8 cellular contexts compared by ENCODE assay signal in genomic region chr15:92819312-92820232, GRCh38.
DNase-seq lines count a peak whose midpoint lies in the region; ATAC-seq, FAIRE-seq and TF ChIP-seq lines count a peak whose summit lies in the region.

No MANE protein-coding gene starts in this region.

- no peaks in the 10 kb centered on the region for H3K9me3 Mint-ChIP-seq in activated CD4-positive, alpha-beta T cell treated with anti-CD3 and anti-CD28 coated beads for 36 hours (ENCODE audit: low read depth)
- no peaks in the 10 kb centered on the region for H3K9me3 Mint-ChIP-seq in type B pancreatic cell

- H3K4me3 ChIP-seq in mesenchymal stem cell (ENCODE audit: insufficient read depth in 1 of 2, low read depth in 1 of 2, low read length in 2 of 2) = peak overlapping the region in 1 of 2 experiments; percentile 78

- no peaks in the 10 kb centered on the region for H3K36me3 ChIP-seq in mesenchymal stem cell (ENCODE audit: control insufficient read depth in 1 of 2, insufficient read depth in 2 of 2, low read depth in 1 of 2, low read length in 2 of 2)

- peak overlapping the region in 1 of 2 experiments; percentile 92 for H3K18ac ChIP-seq in mesenchymal stem cell (ENCODE audit: low read depth in 1 of 2, low read length in 2 of 2)

- H2AFZ ChIP-seq in mesenchymal stem cell (ENCODE audit: low read depth, low read length) = peak overlapping the region; percentile 91

- peak overlapping the region; percentile 97 for H4K8ac ChIP-seq in mesenchymal stem cell (ENCODE audit: low read length)

- H3K36me3 Mint-ChIP-seq in activated CD4-positive, alpha-beta T cell treated with anti-CD3 and anti-CD28 coated beads for 36 hours (ENCODE audit: low read depth) = no peaks in the 10 kb centered on the region
- H3K36me3 Mint-ChIP-seq in type B pancreatic cell = peaks cover 4% of the 10 kb centered on the region

- no peaks in the 10 kb centered on the region for H3K27me3 ChIP-seq in mesenchymal stem cell (ENCODE audit: control insufficient read depth in 1 of 2, insufficient read depth in 1 of 2, low read length in 2 of 2)

- peak overlapping the region; percentile 82 for H3K4me3 Mint-ChIP-seq in activated CD4-positive, alpha-beta T cell treated with anti-CD3 and anti-CD28 coated beads for 36 hours
- peak overlapping the region; percentile 90 for H3K4me3 Mint-ChIP-seq in type B pancreatic cell

- no peak for TF ChIP-seq CTCF in type B pancreatic cell (conservative IDR thresholded peaks at IDR 0.05)

- H2BK5ac ChIP-seq in mesenchymal stem cell (ENCODE audit: low read depth, low read length, poor library complexity, severe bottlenecking) = peak overlapping the region; percentile 3

- CTCF ChIA-PET in activated CD4-positive, alpha-beta T cell treated with anti-CD3 and anti-CD28 coated beads for 36 hours (lab: Charles Lee) = interaction anchor here (0.8 to 5.8 kb wide), 13 partner anchors 9 to 98 kb away, joined by 3 to 59 read pairs (median 5); no protein-coding TSS in a partner anchor

- peaks cover 10% of the 10 kb centered on the region for H3K4me1 ChIP-seq in mesenchymal stem cell (ENCODE audit: control insufficient read depth, insufficient read depth, low read depth, low read length)

- TF ChIP-seq POLR2A in H54 (IDR thresholded peaks at IDR 0.05; ENCODE audit: low read depth, low read length) = no peak
- no peak for TF ChIP-seq POLR2A in GM18505 (IDR thresholded peaks at IDR 0.05; ENCODE audit: borderline replicate concordance, extremely low read depth, insufficient read depth, insufficient read length)

- ATAC-seq in activated CD4-positive, alpha-beta T cell treated with anti-CD3 and anti-CD28 coated beads for 36 hours = peak; percentile 17
- no peak for ATAC-seq in GM18505 (IDR thresholded peaks at IDR 0.05; ENCODE audit: unreplicated experiment)

- H2BK15ac ChIP-seq in mesenchymal stem cell (ENCODE audit: low read depth, poor library complexity, severe bottlenecking) = no peak overlapping the region

- POLR2A ChIA-PET in activated CD4-positive, alpha-beta T cell treated with anti-CD3 and anti-CD28 coated beads for 36 hours (lab: Charles Lee) = interaction anchor here (0.6 to 3.6 kb wide), 9 partner anchors 11 to 92 kb away, joined by 3 to 31 read pairs (median 5); partner anchors contain the start of gene CHD2

- peak overlapping the region in 1 of 2 experiments; percentile 97 for H3K4ac ChIP-seq in mesenchymal stem cell (ENCODE audit: low read depth in 1 of 2, low read length in 2 of 2)

- intact Hi-C loops in activated CD4-positive, alpha-beta T cell treated with anti-CD3 and anti-CD28 coated beads for 36 hours (cut with DNase I, micrococcal nuclease) = loop anchor here (1.0 kb wide), 4 partner anchors 10 to 85 kb away; no protein-coding TSS in a partner anchor

- no peak overlapping the region for H3K23ac ChIP-seq in mesenchymal stem cell (ENCODE audit: low read length in 2 of 2)

- no peak overlapping the region for H2BK120ac ChIP-seq in mesenchymal stem cell (ENCODE audit: low read depth, low read length)

- DNase-seq in activated CD4-positive, alpha-beta T cell treated with anti-CD3 and anti-CD28 coated beads for 36 hours = no peak
- DNase-seq in activated CD4-positive, alpha-beta T cell treated with anti-CD3 and anti-CD28 coated beads for 48 hours = no peak
- peak; percentile 67 for DNase-seq in NCI-H69 (lab: John Stamatoyannopoulos, UW)
- peak; percentile 67 for DNase-seq in cerebellar cortex (ENCODE audit: low spot score)
- DNase-seq in mesenchymal stem cell = peak; percentile 32
- DNase-seq in type B pancreatic cell (ENCODE audit: extremely low spot score, unreplicated experiment) = no peak
- DNase-seq in H54 (ENCODE audit: insufficient read length, low spot score) = no peak

- no peak for FAIRE-seq in H54 (lab: Jason Lieb, UNC)

- peak overlapping the region in 1 of 2 experiments; percentile 86 for H3K14ac ChIP-seq in mesenchymal stem cell (ENCODE audit: low read length in 2 of 2)

- H2BK12ac ChIP-seq in mesenchymal stem cell (ENCODE audit: low read length in 2 of 2) = peak overlapping the region in 1 of 2 experiments; percentile 86

- H3K27ac Mint-ChIP-seq in activated CD4-positive, alpha-beta T cell treated with anti-CD3 and anti-CD28 coated beads for 36 hours = peak overlapping the region; percentile 77
- peak overlapping the region; percentile 100 for H3K27ac Mint-ChIP-seq in type B pancreatic cell

- peak overlapping the region; percentile 81 for H4K91ac ChIP-seq in mesenchymal stem cell (ENCODE audit: low read length)

- H3K27ac ChIP-seq in mesenchymal stem cell (ENCODE audit: low read length, poor library complexity, severe bottlenecking) = peak overlapping the region; percentile 88

- WGBS in mesenchymal stem cell = 46% methylated on average over 8 of the region's 16 CpGs

- peak overlapping the region; percentile 57 for H3K4me2 ChIP-seq in mesenchymal stem cell (ENCODE audit: low read length, poor library complexity, severe bottlenecking)

- H3K4me1 Mint-ChIP-seq in activated CD4-positive, alpha-beta T cell treated with anti-CD3 and anti-CD28 coated beads for 36 hours = peaks cover 64% of the 10 kb centered on the region
- H3K4me1 Mint-ChIP-seq in type B pancreatic cell (ENCODE audit: unreplicated experiment) = peaks cover 57% of the 10 kb centered on the region

- no peak overlapping the region for H2AK5ac ChIP-seq in mesenchymal stem cell (ENCODE audit: low read length, severe bottlenecking)

- H3K27me3 Mint-ChIP-seq in activated CD4-positive, alpha-beta T cell treated with anti-CD3 and anti-CD28 coated beads for 36 hours = no peaks in the 10 kb centered on the region
- H3K27me3 Mint-ChIP-seq in type B pancreatic cell = no peaks in the 10 kb centered on the region

- no peaks in the 10 kb centered on the region for H3K9me3 ChIP-seq in mesenchymal stem cell (ENCODE audit: control insufficient read depth, low read length)

- H3K79me1 ChIP-seq in mesenchymal stem cell (replicated peaks; ENCODE audit: low read length, poor library complexity, severe bottlenecking) = peaks cover 2% of the 10 kb centered on the region

- peak overlapping the region; percentile 89 for H3K9ac ChIP-seq in mesenchymal stem cell (ENCODE audit: low read length)

Comparison
In these comparisons a context has a peak if more than half of its experiments do, and no peak if none do; other contexts are left out.
1. DNase-seq: peak in NCI-H69 (single experiment), cerebellar cortex (single experiment) and mesenchymal stem cell (single experiment); none in activated CD4-positive, alpha-beta T cell treated with anti-CD3 and anti-CD28 coated beads for 36 hours (single experiment), activated CD4-positive, alpha-beta T cell treated with anti-CD3 and anti-CD28 coated beads for 48 hours (single experiment), type B pancreatic cell (single experiment) and H54 (single experiment).